ENCODE assay signal across 18 cellular contexts in the genomic region with DNA sequence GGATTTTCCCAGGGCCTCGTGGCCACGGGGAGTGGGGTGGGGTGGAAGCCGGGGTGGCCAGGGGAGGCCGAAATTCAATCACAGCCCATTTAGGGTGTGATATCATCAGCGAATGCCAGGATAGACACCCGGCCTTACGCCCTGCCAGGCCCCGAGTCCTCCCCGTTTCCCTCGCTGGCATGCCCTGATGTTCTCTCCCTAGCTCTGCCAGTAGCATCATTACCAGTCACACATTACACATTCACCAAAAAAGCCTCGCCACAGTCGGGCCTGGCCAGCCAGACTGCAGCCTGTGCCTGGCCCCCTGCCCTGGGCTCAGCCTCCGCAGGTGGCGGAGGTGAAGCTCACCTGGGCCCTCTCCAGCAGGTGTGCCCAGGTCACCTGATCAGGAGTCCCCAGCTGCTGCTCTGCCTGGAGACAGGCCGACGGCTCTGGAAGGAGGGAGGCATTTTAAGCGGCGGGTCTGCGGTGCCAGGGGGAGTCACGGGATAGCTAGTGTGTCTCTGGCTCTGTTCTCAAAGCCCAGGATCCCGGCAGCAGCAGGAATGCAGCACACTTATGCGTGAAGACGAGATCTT.
DNase-seq lines count a peak whose midpoint lies in the region; ATAC-seq and TF ChIP-seq lines count a peak whose summit lies in the region.
"Had no signal": no experiment of that assay in that cellular context is flagged by ENCODE, and none has a peak within 500 bp of the region (broad histone marks: within the 10 kb centered on the region; RNA-seq: fewer than 3 reads in every experiment).

No MANE protein-coding gene starts in this region.

- no peak for ATAC-seq in naive thymus-derived CD4-positive, alpha-beta T cell

- no peak for TF ChIP-seq POLR2A in spleen (IDR thresholded peaks at IDR 0.05)
- TF ChIP-seq POLR2A in uterus (IDR thresholded peaks at IDR 0.05), result no peak

- H3K4me3 Mint-ChIP-seq in naive thymus-derived CD4-positive, alpha-beta T cell, result no peak overlapping the region

- 82 to 90% (median 87%) methylated on average over 22 to 23 of the region's 23 CpGs for WGBS in spleen, 5 donors

- H3K27ac ChIP-seq in RWPE1, result peak overlapping the region; percentile 52
- no peak overlapping the region for H3K27ac ChIP-seq in naive thymus-derived CD4-positive, alpha-beta T cell (ENCODE audit: low read depth, low read length)
- no peak overlapping the region for H3K27ac ChIP-seq in spleen
- H3K27ac ChIP-seq in uterus, result no peak overlapping the region
- H3K27ac ChIP-seq: parathyroid adenoma, tibial nerve had no signal

- H3K36me3 Mint-ChIP-seq in naive thymus-derived CD4-positive, alpha-beta T cell, result no peaks in the 10 kb centered on the region

- no peaks in the 10 kb centered on the region for H3K27me3 ChIP-seq in naive thymus-derived CD4-positive, alpha-beta T cell (ENCODE audit: control insufficient read depth in 2 of 2, insufficient read depth in 2 of 2, low read length in 2 of 2)
- H3K27me3 ChIP-seq in spleen (replicated peaks in 1 of 7) (peaks cover 0 to 33% (median 0%) of the 10 kb centered on the region in 7 donors), uterus (no peaks in the 10 kb centered on the region)

- intact Hi-C loops in naive thymus-derived CD4-positive, alpha-beta T cell (cut with micrococcal nuclease), result no loop called here
- intact Hi-C loops in spleen (cut with DNase I; ENCODE audit: low total_unique reads), result no loop called here
- intact Hi-C loops in uterus (cut with DNase I; ENCODE audit: low total_unique reads), result no loop called here

- H3K36me3 ChIP-seq in naive thymus-derived CD4-positive, alpha-beta T cell (ENCODE audit: control insufficient read depth in 2 of 3, insufficient read depth in 3 of 3, low read length in 3 of 3), result no peaks in the 10 kb centered on the region
- H3K36me3 ChIP-seq in spleen (no peaks in the 10 kb centered on the region), uterus (no peaks in the 10 kb centered on the region)
- H3K36me3 ChIP-seq: tibial nerve had no signal

- peaks cover 0 to 5% (median 0%) of the 10 kb centered on the region in 7 donors for H3K4me1 Mint-ChIP-seq in naive thymus-derived CD4-positive, alpha-beta T cell

- H3K27ac Mint-ChIP-seq in naive thymus-derived CD4-positive, alpha-beta T cell, result no peak overlapping the region

- no peaks in the 10 kb centered on the region for H3K9me3 ChIP-seq in naive thymus-derived CD4-positive, alpha-beta T cell (ENCODE audit: control insufficient read depth in 2 of 3, low read length in 3 of 3)
- H3K9me3 ChIP-seq in spleen, result no peaks in the 10 kb centered on the region
- H3K9me3 ChIP-seq in uterus, result no peaks in the 10 kb centered on the region
- H3K9me3 ChIP-seq: tibial nerve had no signal

- CTCF ChIA-PET in RWPE1 (lab: Yijun Ruan, JAX), result interaction anchor here (0.6 kb wide), 1 partner anchor 1059 kb away, joined by 3 read pairs; no protein-coding TSS in a partner anchor
- CTCF ChIA-PET in naive thymus-derived CD4-positive, alpha-beta T cell (lab: Charles Lee), result no interaction called here

- no peaks in the 10 kb centered on the region for H3K4me1 ChIP-seq in naive thymus-derived CD4-positive, alpha-beta T cell (ENCODE audit: control insufficient read depth in 2 of 2, insufficient read depth in 2 of 2, low read length in 2 of 2)
- H3K4me1 ChIP-seq in spleen (no peaks in the 10 kb centered on the region), uterus (no peaks in the 10 kb centered on the region)
- H3K4me1 ChIP-seq: parathyroid adenoma had no signal

- H3K27me3 Mint-ChIP-seq in naive thymus-derived CD4-positive, alpha-beta T cell, result peaks cover 0 to 24% (median 8%) of the 10 kb centered on the region in 5 donors

- peak; percentile 61 for DNase-seq in activated effector memory CD4-positive, alpha-beta T cell treated with anti-CD3 and anti-CD28 coated beads, Interleukin-2, amount 50 U/mL, for 16 hours
- DNase-seq in activated effector memory CD4-positive, alpha-beta T cell treated with Interleukin-2 at 50 U/mL for 16 hours, result no peak
- no peak for DNase-seq in RWPE1 (ENCODE audit: low spot score)
- DNase-seq in islet precursor cell, result peak; percentile 67
- DNase-seq in naive thymus-derived CD4-positive, alpha-beta T cell, result no peak
- no peak for DNase-seq in spleen
- no peak for DNase-seq in LoVo (ENCODE audit: low spot score)
- no peak for DNase-seq in uterus
- DNase-seq: activated CD4-positive, CD25-positive, alpha-beta regulatory T cell treated with anti-CD3 and anti-CD28 coated beads, Interleukin-2, amount 50 U/mL, for 72 hours; activated T-cell treated with anti-CD3 and anti-CD28 coated beads for 4 hours; erythroblast; NCI-H1930; OCI-M1; T-helper 1 cell had no signal

- peaks cover 0 to 4% (median 0%) of the 10 kb centered on the region in 11 donors for H3K9me3 Mint-ChIP-seq in naive thymus-derived CD4-positive, alpha-beta T cell

- no peak overlapping the region for H3K4me3 ChIP-seq in naive thymus-derived CD4-positive, alpha-beta T cell (ENCODE audit: low read length)
- H3K4me3 ChIP-seq in spleen, result no peak overlapping the region
- H3K4me3 ChIP-seq in uterus, result no peak overlapping the region
- H3K4me3 ChIP-seq: GM12878, K562, tibial nerve had no signal

- TF ChIP-seq CTCF in RWPE1 (conservative IDR thresholded peaks at IDR 0.05; ENCODE audit: low read depth), result no peak
- no peak for TF ChIP-seq CTCF in spleen (IDR thresholded peaks at IDR 0.05 in 8 of 11, conservative IDR thresholded peaks at IDR 0.05 in 3 of 11)
- no peak for TF ChIP-seq CTCF in uterus (IDR thresholded peaks at IDR 0.05)

- POLR2A ChIA-PET in RWPE1 (lab: Yijun Ruan, JAX; ENCODE audit: low non-redundant PET), result no interaction called here
- POLR2A ChIA-PET in naive thymus-derived CD4-positive, alpha-beta T cell (lab: Charles Lee), result no interaction called here

Comparison
In these comparisons a context has a peak if more than half of its experiments do, and no peak if none do; other contexts are left out.
1. DNase-seq: peak in activated effector memory CD4-positive, alpha-beta T cell treated with anti-CD3 and anti-CD28 coated beads, Interleukin-2, amount 50 U/mL, for 16 hours (single experiment) and islet precursor cell (single experiment); none in activated effector memory CD4-positive, alpha-beta T cell treated with Interleukin-2 at 50 U/mL for 16 hours (single experiment), RWPE1 (single experiment), naive thymus-derived CD4-positive, alpha-beta T cell (0 of 9), spleen (single experiment), LoVo (single experiment) and uterus (0 of 2).